ENCODE assay signal across 9 cellular contexts in the genomic region with DNA sequence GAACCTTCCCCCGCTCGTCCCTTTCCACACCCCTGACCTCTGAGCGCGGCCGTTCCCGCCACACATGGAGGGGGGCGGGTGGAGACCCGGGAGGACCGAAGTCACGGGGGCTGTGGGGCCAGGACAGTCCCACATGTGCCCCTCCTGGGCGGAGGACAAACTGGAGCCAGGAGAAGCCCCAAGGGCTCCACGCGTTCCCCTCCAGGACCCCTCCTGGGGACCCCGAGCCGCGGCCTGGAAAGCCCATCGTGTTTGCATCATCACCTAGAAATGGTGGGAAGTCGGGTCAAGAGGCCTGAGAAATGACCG. TPM values are rescaled to one million over a fixed set of nuclear protein-coding genes. Genes with fewer than 3 reads are reported as not detected.
DNase-seq lines count a peak whose midpoint lies in the region; ATAC-seq and TF ChIP-seq lines count a peak whose summit lies in the region.
"Had no signal": no experiment of that assay in that cellular context is flagged by ENCODE, and none has a peak within 500 bp of the region (broad histone marks: within the 10 kb centered on the region; RNA-seq: fewer than 3 reads in every experiment).

No MANE protein-coding gene starts in this region.

- peaks cover 52% of the 10 kb centered on the region for H3K79me2 ChIP-seq in Karpas-422 (ENCODE audit: low read length)

- no peak overlapping the region for H3K4ac ChIP-seq in neuronal stem cell (ENCODE audit: low read length)

- H2AFZ ChIP-seq in Karpas-422 (ENCODE audit: low read length): no peak overlapping the region
- H2AFZ ChIP-seq in neuronal stem cell (ENCODE audit: low read length): peak overlapping the region; percentile 92

- H3K4me2 ChIP-seq in BLaER1: peak overlapping the region; percentile 99
- peak overlapping the region; percentile 80 for H3K4me2 ChIP-seq in Karpas-422 (ENCODE audit: low read depth, low read length, poor library complexity, severe bottlenecking)
- peak overlapping the region; percentile 97 for H3K4me2 ChIP-seq in neuronal stem cell (ENCODE audit: insufficient read depth, low read length, poor library complexity, severe bottlenecking)

- no peak overlapping the region for H2BK12ac ChIP-seq in neuronal stem cell (ENCODE audit: low read length)

- H3K23ac ChIP-seq in neuronal stem cell (ENCODE audit: low read depth, low read length, poor library complexity): peak overlapping the region; percentile 85

- peaks cover 16% of the 10 kb centered on the region for H3K79me1 ChIP-seq in neuronal stem cell (ENCODE audit: low read depth, low read length)

- H3K4me1 ChIP-seq in BLaER1 (peaks cover 84% of the 10 kb centered on the region), Karpas-422 (ENCODE audit: low read length) (peaks cover 59% of the 10 kb centered on the region), neuronal stem cell (ENCODE audit: control insufficient read depth in 2 of 2, insufficient read depth in 1 of 2, low read depth in 1 of 2, low read length in 2 of 2) (peaks cover 17 to 27% of the 10 kb centered on the region in 2 donors)

- DNase-seq in Karpas-422 (no peak), dorsolateral prefrontal cortex (no peak), neuronal stem cell (ENCODE audit: low spot score) (no peak), LoVo (ENCODE audit: low spot score) (no peak), cerebellum (ENCODE audit: low spot score) (no peak), SK-N-DZ (ENCODE audit: low spot score) (no peak)
- DNase-seq: NCI-H187 treated with DMSO at 0.1 percent for 48 hours had no signal

- peak overlapping the region; percentile 95 for H3K18ac ChIP-seq in neuronal stem cell (ENCODE audit: low read length)

- H2BK15ac ChIP-seq in neuronal stem cell (ENCODE audit: low read length): peak overlapping the region; percentile 94

- H4K20me1 ChIP-seq in BLaER1: peaks cover 94% of the 10 kb centered on the region
- peaks cover 36% of the 10 kb centered on the region for H4K20me1 ChIP-seq in Karpas-422 (ENCODE audit: insufficient read depth, low read depth, low read length)

- peak overlapping the region; percentile 90 for H2AK5ac ChIP-seq in neuronal stem cell (ENCODE audit: low read depth, low read length)

- H3K9me2 ChIP-seq in Karpas-422 (replicated peaks; ENCODE audit: insufficient read depth, low read length): no peaks in the 10 kb centered on the region

- H3K4me3 ChIP-seq in BLaER1: peak overlapping the region; percentile 77
- peak overlapping the region; percentile 93 for H3K4me3 ChIP-seq in Karpas-422 (ENCODE audit: low read length)
- peak overlapping the region; percentile 18 to 87 (median 73) for H3K4me3 ChIP-seq in dorsolateral prefrontal cortex
- H3K4me3 ChIP-seq in neuronal stem cell (ENCODE audit: low read length in 2 of 2): peak overlapping the region; percentile 80 to 81

- H3K14ac ChIP-seq in neuronal stem cell (ENCODE audit: low read length): peak overlapping the region; percentile 71

- no peaks in the 10 kb centered on the region for H3K9me3 ChIP-seq in BLaER1
- no peaks in the 10 kb centered on the region for H3K9me3 ChIP-seq in Karpas-422 (ENCODE audit: low read length)
- no peaks in the 10 kb centered on the region for H3K9me3 ChIP-seq in neuronal stem cell (replicated peaks in 1 of 2; ENCODE audit: control insufficient read depth in 2 of 2, insufficient read depth in 1 of 2, low read depth in 1 of 2, low read length in 2 of 2)

- H2BK120ac ChIP-seq in neuronal stem cell (ENCODE audit: low read depth, low read length): peak overlapping the region; percentile 24

- peak overlapping the region; percentile 61; the same call in 1 of the 2 replicates for H3K9ac ChIP-seq in BLaER1
- H3K9ac ChIP-seq in Karpas-422 (ENCODE audit: low read length): peak overlapping the region; percentile 99
- H3K9ac ChIP-seq in neuronal stem cell (ENCODE audit: low read depth, low read length, poor library complexity): peak overlapping the region; percentile 77

- H3K27ac ChIP-seq in BLaER1 (peak overlapping the region; percentile 60; the same call in 1 of the 2 replicates), Karpas-422 (ENCODE audit: low read length) (peak overlapping the region; percentile 98), dorsolateral prefrontal cortex (peak overlapping the region in 56 of 59 donors; percentile 6 to 95 (median 84)), neuronal stem cell (replicated peaks; ENCODE audit: low read length) (no peak overlapping the region)

- no peak overlapping the region for H2BK5ac ChIP-seq in neuronal stem cell (ENCODE audit: low read length)

- H3K27me3 ChIP-seq in BLaER1: no peaks in the 10 kb centered on the region
- no peaks in the 10 kb centered on the region for H3K27me3 ChIP-seq in Karpas-422 (ENCODE audit: low read length)
- peaks cover 0 to 56% (median 0%) of the 10 kb centered on the region in 45 donors for H3K27me3 ChIP-seq in dorsolateral prefrontal cortex
- H3K27me3 ChIP-seq in neuronal stem cell (ENCODE audit: control insufficient read depth in 3 of 3, insufficient read depth in 3 of 3, low read depth in 1 of 3, low read length in 3 of 3): peaks cover 0 to 31% (median 26%) of the 10 kb centered on the region in 3 experiments

- H3K36me3 ChIP-seq in BLaER1: no peaks in the 10 kb centered on the region
- peaks cover 18% of the 10 kb centered on the region for H3K36me3 ChIP-seq in Karpas-422 (ENCODE audit: insufficient read depth, low read length)
- peaks cover 3 to 5% of the 10 kb centered on the region in 2 donors for H3K36me3 ChIP-seq in neuronal stem cell (replicated peaks in 1 of 2; ENCODE audit: control insufficient read depth in 2 of 2, insufficient read depth in 2 of 2, low read length in 2 of 2)

- no peak for ATAC-seq in GM19467 (IDR thresholded peaks at IDR 0.05; ENCODE audit: unreplicated experiment)

- H4K91ac ChIP-seq in neuronal stem cell (ENCODE audit: low read depth, low read length, poor library complexity): no peak overlapping the region

- no peak for TF ChIP-seq CTCF in dorsolateral prefrontal cortex (IDR thresholded peaks at IDR 0.05 in 54 of 56, conservative IDR thresholded peaks at IDR 0.05 in 2 of 56; ENCODE audit: low read depth in 1 of 56, partially characterized antibody in 56 of 56)

- H4K8ac ChIP-seq in neuronal stem cell (ENCODE audit: low read depth, low read length): no peak overlapping the region

- no CpG with 5 or more reads among the region's 19 CpGs for WGBS in neuronal stem cell (ENCODE audit: extremely low coverage in 2 of 2, insufficient read length in 2 of 2, insufficient replicate concordance in 1 of 2), 2 donors

- intact Hi-C loops in dorsolateral prefrontal cortex (cut with DNase I): no loop called here

RNA-seq across cellular contexts. Expression of a gene that starts 0.6 kb away (rescaled TPM):
- total RNA-seq in Karpas-422 (2014; rRNA removed; shearing (Covaris generic); ENCODE audit: low replicate concordance): 113 and 165 TPM in 2 replicates
- total RNA-seq in dorsolateral prefrontal cortex (100 to 1,000 TPM; 259 to 675 (median 435) TPM), cerebellum (88.9 TPM)
- 53.3 TPM for polyA plus RNA-seq in neuronal stem cell (2013, experiment 1 of 2)
- 57.2 TPM for polyA plus RNA-seq in neuronal stem cell (2013, experiment 2 of 2)
- polyA plus RNA-seq in SK-N-DZ (2014; cell fraction: cytosol; rRNA removed): 17.6 and 19.4 TPM in 2 replicates
- polyA plus RNA-seq in SK-N-DZ (2014; cell fraction: nucleus; rRNA removed): 13.4 and 20.1 TPM in 2 replicates
